ENCODE assay signal across 33 cellular contexts in the genomic region with DNA sequence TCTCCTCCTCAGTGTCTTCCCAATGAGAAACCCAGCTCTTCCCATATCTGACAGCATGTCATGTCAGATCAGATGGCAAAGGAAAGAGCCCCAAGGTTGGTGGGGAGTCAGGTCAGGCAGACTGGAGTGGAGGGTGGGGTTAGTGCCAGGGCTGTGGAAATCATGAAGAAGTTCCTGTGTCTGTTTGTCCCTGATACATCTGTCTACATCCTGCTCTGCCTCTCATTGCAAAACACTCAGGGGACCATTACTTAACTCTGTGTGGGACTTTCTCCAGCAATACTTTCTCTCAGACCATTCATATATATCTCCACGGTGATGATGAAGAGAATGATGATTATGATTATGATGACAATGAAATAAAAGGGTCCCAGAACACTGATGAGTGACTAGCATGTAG. TPM values are rescaled to one million over a fixed set of nuclear protein-coding genes. Genes with fewer than 3 reads are reported as not detected.
A peak's percentile ranks its signal among the peaks of the same experiment; 100 is the strongest.
DNase-seq lines count a peak whose midpoint lies in the region; ATAC-seq and TF ChIP-seq lines count a peak whose summit lies in the region.
"Had no signal": no experiment of that assay in that cellular context is flagged by ENCODE, and none has a peak within 500 bp of the region (broad histone marks: within the 10 kb centered on the region; RNA-seq: fewer than 3 reads in every experiment).

No MANE protein-coding gene starts in this region.

- no peak overlapping the region for H3K14ac ChIP-seq in mesenchymal stem cell (ENCODE audit: low read length in 2 of 2)

- no peaks in the 10 kb centered on the region for H4K20me1 ChIP-seq in SK-N-SH (ENCODE audit: insufficient read depth)

- no peak overlapping the region for H3K18ac ChIP-seq in mesenchymal stem cell (ENCODE audit: low read depth in 1 of 2, low read length in 2 of 2)

- CTCF ChIA-PET in SK-N-SH (lab: Yijun Ruan, JAX) = interaction anchor here (0.7 to 20.2 kb wide), 12 partner anchors 8 to 149 kb away, joined by 3 to 493 read pairs (median 5); a partner anchor contains a TSS
- CTCF ChIA-PET in CD4-positive, alpha-beta memory T cell (lab: Charles Lee; ENCODE audit: partially characterized antibody) = interaction anchor here (1.0 to 1.5 kb wide), 3 partner anchors 13 to 102 kb away, joined by 3 to 8 read pairs (median 4); no protein-coding TSS in a partner anchor

- H3K9me2 ChIP-seq in SK-N-SH = no peaks in the 10 kb centered on the region

- peak overlapping the region in 1 of 2 experiments; percentile 100; a peak in 2 of 4 replicates for H3K27ac ChIP-seq in SK-N-SH (ENCODE audit: low read depth in 2 of 2, low read length in 1 of 2)
- no peak overlapping the region for H3K27ac ChIP-seq in mesenchymal stem cell (ENCODE audit: low read length, poor library complexity, severe bottlenecking)
- H3K27ac ChIP-seq in CD4-positive, alpha-beta memory T cell (ENCODE audit: low read depth, low read length) = no peak overlapping the region
- H3K27ac ChIP-seq: gastroesophageal sphincter, hepatocyte had no signal

- H3K4me3 ChIP-seq in SK-N-SH (ENCODE audit: low read depth in 2 of 2, low read length in 1 of 2) = no peak overlapping the region
- no peak overlapping the region for H3K4me3 ChIP-seq in mesenchymal stem cell (ENCODE audit: insufficient read depth in 1 of 2, low read depth in 1 of 2, low read length in 2 of 2)
- H3K4me3 ChIP-seq in CD4-positive, alpha-beta memory T cell (ENCODE audit: low read length in 2 of 2) = no peak overlapping the region
- H3K4me3 ChIP-seq: gastroesophageal sphincter, GM12878, HAP-1, hepatocyte, mucosa of descending colon had no signal

- TF ChIP-seq RAD21 in SK-N-SH (IDR thresholded peaks at IDR 0.05; ENCODE audit: low read length) = no peak

- H3K79me1 ChIP-seq in mesenchymal stem cell (replicated peaks; ENCODE audit: low read length, poor library complexity, severe bottlenecking) = no peaks in the 10 kb centered on the region

- intact Hi-C loops in sciatic nerve (cut with DNase I) = no loop called here
- intact Hi-C loops in CD4-positive, alpha-beta memory T cell (cut with micrococcal nuclease) = no loop called here

- H3K9me3 ChIP-seq in SK-N-SH (no peaks in the 10 kb centered on the region), mesenchymal stem cell (ENCODE audit: control insufficient read depth, low read length) (no peaks in the 10 kb centered on the region)
- H3K9me3 ChIP-seq in CD4-positive, alpha-beta memory T cell (ENCODE audit: control insufficient read depth in 1 of 2, low read length in 2 of 2) = no peaks in the 10 kb centered on the region
- H3K9me3 ChIP-seq: gastroesophageal sphincter, HAP-1, mucosa of descending colon had no signal

- H2BK120ac ChIP-seq in mesenchymal stem cell (ENCODE audit: low read depth, low read length) = no peak overlapping the region

- H2BK5ac ChIP-seq in mesenchymal stem cell (ENCODE audit: low read depth, low read length, poor library complexity, severe bottlenecking) = no peak overlapping the region

- peaks cover 9 to 22% (median 17%) of the 10 kb centered on the region in 4 donors for H3K4me1 Mint-ChIP-seq in CD4-positive, alpha-beta memory T cell

- POLR2A ChIA-PET in SK-N-SH (lab: Yijun Ruan, JAX) = interaction anchor here (0.5 to 3.5 kb wide), 12 partner anchors 8 to 97 kb away, joined by 3 to 37 read pairs (median 6); a partner anchor contains a TSS
- POLR2A ChIA-PET in CD4-positive, alpha-beta memory T cell (lab: Charles Lee; ENCODE audit: partially characterized antibody) = no interaction called here

- H3K79me2 ChIP-seq in SK-N-SH (ENCODE audit: insufficient read depth) = no peaks in the 10 kb centered on the region
- H3K79me2 ChIP-seq: hepatocyte had no signal

- H3K27me3 ChIP-seq in SK-N-SH (ENCODE audit: insufficient read depth) = peaks cover 22% of the 10 kb centered on the region
- peaks cover 28 to 86% of the 10 kb centered on the region in 2 experiments for H3K27me3 ChIP-seq in mesenchymal stem cell (ENCODE audit: control insufficient read depth in 1 of 2, insufficient read depth in 1 of 2, low read length in 2 of 2)
- H3K27me3 ChIP-seq in CD4-positive, alpha-beta memory T cell (ENCODE audit: insufficient read depth, low read length) = peaks cover 11% of the 10 kb centered on the region

- no peak overlapping the region for H2AK5ac ChIP-seq in mesenchymal stem cell (ENCODE audit: low read length, severe bottlenecking)

- H3K4me1 ChIP-seq in SK-N-SH (ENCODE audit: control insufficient read depth in 1 of 2, insufficient read depth in 2 of 2, low read depth in 1 of 2, low read length in 1 of 2) = peaks cover 0 to 68% of the 10 kb centered on the region in 2 experiments; a peak in 2 of 4 replicates
- H3K4me1 ChIP-seq in mesenchymal stem cell (ENCODE audit: control insufficient read depth, insufficient read depth, low read depth, low read length) = peaks cover 21% of the 10 kb centered on the region
- H3K4me1 ChIP-seq in CD4-positive, alpha-beta memory T cell (ENCODE audit: insufficient read depth, low read length) = peaks cover 14% of the 10 kb centered on the region

- no peak for DNase-seq in SK-N-SH
- DNase-seq in SKM-1 treated with dmso at 0.1 percent for 144 hours (lab: John Stamatoyannopoulos, UW; ENCODE audit: unreplicated experiment) = peak; percentile 73
- DNase-seq in mesenchymal stem cell = peak; percentile 20
- DNase-seq in sciatic nerve (ENCODE audit: low spot score) = no peak
- no peak for DNase-seq in CD4-positive, alpha-beta memory T cell
- no peak for DNase-seq in globus pallidus (ENCODE audit: low spot score)
- DNase-seq in kidney tubule cell (ENCODE audit: low spot score) = no peak
- DNase-seq: activated CD4-positive, alpha-beta T cell treated with anti-CD3 and anti-CD28 coated beads, Interleukin-2, amount 10 ng/mL, durations not matched to agents 24 days and 14 days; activated CD8-positive, alpha-beta memory T cell treated with anti-CD3 and anti-CD28 coated beads for 24 hours; activated T-cell treated with anti-CD3 and anti-CD28 coated beads for 4 hours; DMS153; left colon; mucosa of descending colon; natural killer cell; NCI-H1105 treated with DMSO at 0.1 percent for 48 hours; NCI-H187 treated with DMSO at 0.1 percent for 48 hours; NCI-H510A treated with DMSO at 0.1 percent for 48 hours; stimulated activated CD4-positive, alpha-beta T cell treated with anti-CD3 and anti-CD28 coated beads, Interleukin-15, amount 100 ng/mL, for 24 hours; stimulated activated CD4-positive, alpha-beta T cell treated with anti-CD3 and anti-CD28 coated beads, Interleukin-4, amount 100 ng/mL, for 4 hours; T1000 had no signal

- no peak overlapping the region for H3K4me2 ChIP-seq in SK-N-SH
- H3K4me2 ChIP-seq in mesenchymal stem cell (ENCODE audit: low read length, poor library complexity, severe bottlenecking) = no peak overlapping the region
- H3K4me2 ChIP-seq: hepatocyte had no signal

- H3K27ac Mint-ChIP-seq in CD4-positive, alpha-beta memory T cell = no peak overlapping the region
- H3K27ac Mint-ChIP-seq: activated CD4-positive, alpha-beta T cell treated with anti-CD3 and anti-CD28 coated beads, Interleukin-2, amount 10 ng/mL, durations not matched to agents 24 days and 14 days; activated naive CD4-positive, alpha-beta T cell treated with anti-CD3 and anti-CD28 coated beads, Interleukin-2, amount 50 U/mL, for 72 hours; B cell; IgD-negative memory B cell; natural killer cell; type B pancreatic cell; WTC11 had no signal

- H3K9ac ChIP-seq in SK-N-SH = no peak overlapping the region
- H3K9ac ChIP-seq in mesenchymal stem cell (ENCODE audit: low read length) = no peak overlapping the region

- no peaks in the 10 kb centered on the region for H3K36me3 Mint-ChIP-seq in CD4-positive, alpha-beta memory T cell
- H3K36me3 Mint-ChIP-seq: IgD-negative memory B cell, natural killer cell, WTC11 had no signal

- H3F3A ChIP-seq in SK-N-SH (replicated peaks; ENCODE audit: insufficient read depth) = peaks cover 5% of the 10 kb centered on the region

- peaks cover 12 to 20% of the 10 kb centered on the region in 2 donors for H3K27me3 Mint-ChIP-seq in CD4-positive, alpha-beta memory T cell

- H3K36me3 ChIP-seq in SK-N-SH (replicated peaks in 1 of 2; ENCODE audit: control insufficient read depth in 1 of 2, insufficient read depth in 2 of 2, low read length in 1 of 2) = no peaks in the 10 kb centered on the region
- H3K36me3 ChIP-seq in mesenchymal stem cell (ENCODE audit: control insufficient read depth in 1 of 2, insufficient read depth in 2 of 2, low read depth in 1 of 2, low read length in 2 of 2) = no peaks in the 10 kb centered on the region
- H3K36me3 ChIP-seq in CD4-positive, alpha-beta memory T cell (ENCODE audit: insufficient read depth, low read length) = no peaks in the 10 kb centered on the region
- H3K36me3 ChIP-seq: gastroesophageal sphincter, HAP-1 had no signal

- H2AFZ ChIP-seq in SK-N-SH (ENCODE audit: low read depth) (no peak overlapping the region), mesenchymal stem cell (ENCODE audit: low read depth, low read length) (no peak overlapping the region)
- H2AFZ ChIP-seq: hepatocyte had no signal

- WGBS in SK-N-SH (ENCODE audit: low lambda C conversion rate) = 12% methylated on average over 1 of the region's 1 CpG
- 92% methylated on average over 1 of the region's 1 CpG for WGBS in mesenchymal stem cell

- no peak for TF ChIP-seq CTCF in SK-N-SH (IDR thresholded peaks at IDR 0.05)

- H3K9me3 Mint-ChIP-seq in CD4-positive, alpha-beta memory T cell = no peaks in the 10 kb centered on the region
- H3K9me3 Mint-ChIP-seq: activated CD4-positive, alpha-beta T cell treated with anti-CD3 and anti-CD28 coated beads, Interleukin-2, amount 10 ng/mL, durations not matched to agents 24 days and 14 days; activated naive CD4-positive, alpha-beta T cell treated with anti-CD3 and anti-CD28 coated beads, Interleukin-2, amount 50 U/mL, for 72 hours; IgD-negative memory B cell; natural killer cell; type B pancreatic cell; WTC11 had no signal

- no peak overlapping the region for H2BK12ac ChIP-seq in mesenchymal stem cell (ENCODE audit: low read length in 2 of 2)

- TF ChIP-seq EP300 in SK-N-SH (IDR thresholded peaks at IDR 0.05; ENCODE audit: borderline replicate concordance in 1 of 2, low read depth in 1 of 2, low read length in 1 of 2) = no peak

- H3K4me3 Mint-ChIP-seq in CD4-positive, alpha-beta memory T cell = peak overlapping the region in 2 of 8 donors; percentile 26 to 46
- H3K4me3 Mint-ChIP-seq: activated CD4-positive, alpha-beta T cell treated with anti-CD3 and anti-CD28 coated beads, Interleukin-2, amount 10 ng/mL, durations not matched to agents 24 days and 14 days; B cell; natural killer cell; type B pancreatic cell; WTC11 had no signal

- H3K4ac ChIP-seq in mesenchymal stem cell (ENCODE audit: low read depth in 1 of 2, low read length in 2 of 2) = no peak overlapping the region

- H4K8ac ChIP-seq in mesenchymal stem cell (ENCODE audit: low read length) = no peak overlapping the region

- no peak overlapping the region for H2BK15ac ChIP-seq in mesenchymal stem cell (ENCODE audit: low read depth, poor library complexity, severe bottlenecking)

- no peak overlapping the region for H4K91ac ChIP-seq in mesenchymal stem cell (ENCODE audit: low read length)

- no peak overlapping the region for H3K23ac ChIP-seq in mesenchymal stem cell (ENCODE audit: low read length in 2 of 2)

- no peak for ATAC-seq in SK-N-SH treated with all-trans-retinoic acid at 6 μM for 48 hours
- ATAC-seq in sciatic nerve = no peak
- ATAC-seq: activated naive CD4-positive, alpha-beta T cell treated with anti-CD3 and anti-CD28 coated beads, Interleukin-2, amount 50 U/mL, for 72 hours; gastroesophageal sphincter; GM12878; left colon; mucosa of descending colon; natural killer cell; Right ventricle myocardium inferior; WTC11 had no signal

RNA-seq across cellular contexts. Expression of a gene that starts 3.3 kb away (rescaled TPM):
- 1.5 and 3.4 TPM in 2 replicates for polyA plus RNA-seq in SK-N-SH (2012; rRNA removed)
- polyA plus RNA-seq in SK-N-SH (2012; cell fraction: cytosol; rRNA removed) = 1.8 and 5.2 TPM in 2 replicates
- 8.1 and 19.1 TPM in 2 replicates for polyA plus RNA-seq in SK-N-SH (2012; cell fraction: nucleus; rRNA removed)
- 0.07 TPM for polyA plus RNA-seq in mesenchymal stem cell (2013, experiment 1 of 2)
- polyA plus RNA-seq in mesenchymal stem cell (2013, experiment 2 of 2) = 0.11 TPM
- total RNA-seq in sciatic nerve = 4.0 TPM
- total RNA-seq in CD4-positive, alpha-beta memory T cell = under 1 TPM; 0.52 to 0.58 TPM
- under 1 TPM; 0.11 to 0.16 TPM for polyA plus RNA-seq in CD4-positive, alpha-beta memory T cell
- total RNA-seq: GM12878, HT-29, lung microvascular endothelial cell had no signal
- polyA plus RNA-seq: GM12878 had no signal

RNA-seq across cellular contexts. Expression of a gene that starts 14.5 kb away (rescaled TPM):
- 29.1 and 33.0 TPM in 2 replicates for polyA plus RNA-seq in SK-N-SH (2012; rRNA removed)
- 23.7 and 24.9 TPM in 2 replicates for polyA plus RNA-seq in SK-N-SH (2012; cell fraction: cytosol; rRNA removed)
- polyA plus RNA-seq in SK-N-SH (2012; cell fraction: nucleus; rRNA removed) = 72.3 and 94.0 TPM in 2 replicates
- polyA plus RNA-seq in mesenchymal stem cell (2013, experiment 1 of 2) = 19.5 TPM
- 17.7 TPM for polyA plus RNA-seq in mesenchymal stem cell (2013, experiment 2 of 2)
- total RNA-seq in sciatic nerve = 49.6 TPM
- total RNA-seq in CD4-positive, alpha-beta memory T cell = 10 to 100 TPM; 43.4 to 48.3 TPM
- polyA plus RNA-seq in CD4-positive, alpha-beta memory T cell = 1 to 10 TPM; 2.4 to 9.9 TPM

RNA-seq across cellular contexts. Expression of a gene that starts 51.5 kb away (rescaled TPM):
- 80.4 and 82.0 TPM in 2 replicates for polyA plus RNA-seq in SK-N-SH (2012; rRNA removed)
- 32.4 and 59.8 TPM in 2 replicates for polyA plus RNA-seq in SK-N-SH (2012; cell fraction: cytosol; rRNA removed)
- 120 and 129 TPM in 2 replicates for polyA plus RNA-seq in SK-N-SH (2012; cell fraction: nucleus; rRNA removed)
- 51.2 TPM for polyA plus RNA-seq in mesenchymal stem cell (2013, experiment 1 of 2)
- 51.6 TPM for polyA plus RNA-seq in mesenchymal stem cell (2013, experiment 2 of 2)
- total RNA-seq in sciatic nerve = 49.3 TPM
- total RNA-seq in CD4-positive, alpha-beta memory T cell = 10 to 100 TPM; 48.0 to 49.4 TPM
- polyA plus RNA-seq in CD4-positive, alpha-beta memory T cell = 10 to 100 TPM; 43.0 to 55.9 TPM

Comparison
In these comparisons a context has a peak if more than half of its experiments do, and no peak if none do; other contexts are left out.
1. DNase-seq: peak in SKM-1 treated with dmso at 0.1 percent for 144 hours (single experiment) and mesenchymal stem cell (single experiment); none in SK-N-SH (single experiment), sciatic nerve (single experiment), CD4-positive, alpha-beta memory T cell (0 of 5), globus pallidus (single experiment) and kidney tubule cell (single experiment).